ENCODE assay signal across 31 cellular contexts in the genomic region with DNA sequence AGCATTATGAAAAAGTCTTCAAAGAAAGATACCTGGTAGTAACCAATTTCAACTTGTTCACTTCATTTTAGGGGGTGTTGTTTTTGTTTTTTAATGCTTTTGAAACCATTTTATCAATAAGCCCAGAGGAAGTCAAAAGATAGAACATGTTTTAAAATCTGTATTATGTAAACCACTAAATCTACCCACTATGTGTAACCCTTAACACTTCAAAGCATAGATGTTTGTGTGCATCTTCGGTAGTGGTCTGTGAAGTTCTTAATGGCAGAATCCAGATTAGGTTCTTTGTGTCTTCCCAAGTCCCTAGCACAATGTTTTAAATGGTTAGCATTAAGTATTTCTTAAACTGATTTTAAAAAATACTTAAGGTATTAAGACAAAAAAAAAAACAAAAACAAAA. TPM values are rescaled to one million over a fixed set of nuclear protein-coding genes. Genes with fewer than 3 reads are reported as not detected.
DNase-seq lines count a peak whose midpoint lies in the region; ATAC-seq and TF ChIP-seq lines count a peak whose summit lies in the region.
"Had no signal": no experiment of that assay in that cellular context is flagged by ENCODE, and none has a peak within 500 bp of the region (broad histone marks: within the 10 kb centered on the region; RNA-seq: fewer than 3 reads in every experiment).

No MANE protein-coding gene starts in this region.

- TF ChIP-seq CTCF in CD8-positive, alpha-beta T cell (IDR thresholded peaks at IDR 0.05): no peak

- no peaks in the 10 kb centered on the region for H3K27me3 ChIP-seq in CD8-positive, alpha-beta T cell (ENCODE audit: insufficient read depth, low read length)
- H3K27me3 ChIP-seq: gastrocnemius medialis, hepatocyte, MG63, neural progenitor cell had no signal

- H3K4me1 Mint-ChIP-seq in activated CD8-positive, alpha-beta memory T cell treated with anti-CD3 and anti-CD28 coated beads, Interleukin-2, amount 10 ng/mL, durations not matched to agents 7 days and 5 days: peaks cover 66% of the 10 kb centered on the region
- H3K4me1 Mint-ChIP-seq in CD8-positive, alpha-beta T cell (ENCODE audit: low read depth): peaks cover 74% of the 10 kb centered on the region
- peaks cover 52% of the 10 kb centered on the region for H3K4me1 Mint-ChIP-seq in T-helper 2 cell treated with Interferon-gamma antibody and Interleukin-4, amounts not matched to agents 5 μg/mL and 100 μg/mL, for 36 hours (ENCODE audit: low read depth)
- H3K4me1 Mint-ChIP-seq in immature natural killer cell: peaks cover 72 to 91% of the 10 kb centered on the region in 2 donors

- intact Hi-C loops in CD8-positive, alpha-beta T cell (cut with DNase I, micrococcal nuclease): loop anchor here in 1 of 2 experiments (5.0 kb wide), 1 partner anchor 632 kb away; a partner anchor contains a TSS

- H3K36me3 ChIP-seq in CD8-positive, alpha-beta T cell (ENCODE audit: insufficient read depth, low read length): no peaks in the 10 kb centered on the region
- H3K36me3 ChIP-seq: gastrocnemius medialis, neural progenitor cell had no signal

- no peak for DNase-seq in activated CD8-positive, alpha-beta memory T cell treated with anti-CD3 and anti-CD28 coated beads, Interleukin-2, amount 10 ng/mL, durations not matched to agents 7 days and 5 days
- DNase-seq in activated CD8-positive, alpha-beta memory T cell treated with anti-CD3 and anti-CD28 coated beads, Interleukin-2, amount 50 U/mL, for 4 hours: no peak
- no peak for DNase-seq in CD8-positive, alpha-beta T cell
- no peak for DNase-seq in T-helper 2 cell treated with Interferon-gamma antibody and Interleukin-4, amounts not matched to agents 5 μg/mL and 100 μg/mL, for 36 hours (ENCODE audit: low spot score)
- no peak for DNase-seq in immature natural killer cell
- no peak for DNase-seq in HUDEP-2 (lab: John Stamatoyannopoulos, UW; ENCODE audit: unreplicated experiment in 76 of 76)
- DNase-seq in DMS 273 (lab: John Stamatoyannopoulos, UW; ENCODE audit: unreplicated experiment): no peak
- DNase-seq in amygdala (lab: John Stamatoyannopoulos, UW): no peak
- DNase-seq: activated CD4-positive, alpha-beta T cell treated with anti-CD3 and anti-CD28 coated beads for 48 hours; activated gamma-delta T cell treated with Interleukin-2 at 50 U/mL for 16 hours; Calu3; central memory CD4-positive, alpha-beta T cell; EL; gastrocnemius medialis; KBM-7; left colon; mammary epithelial cell; MG63; NCI-H1417; NCI-H82; right cardiac atrium; RPMI8226; substantia nigra had no signal

- H3K27me3 Mint-ChIP-seq in activated CD8-positive, alpha-beta memory T cell treated with anti-CD3 and anti-CD28 coated beads, Interleukin-2, amount 10 ng/mL, durations not matched to agents 7 days and 5 days: no peaks in the 10 kb centered on the region
- no peaks in the 10 kb centered on the region for H3K27me3 Mint-ChIP-seq in CD8-positive, alpha-beta T cell (ENCODE audit: low read depth)
- no peaks in the 10 kb centered on the region for H3K27me3 Mint-ChIP-seq in T-helper 2 cell treated with Interferon-gamma antibody and Interleukin-4, amounts not matched to agents 5 μg/mL and 100 μg/mL, for 36 hours (ENCODE audit: low read depth)
- H3K27me3 Mint-ChIP-seq in immature natural killer cell (ENCODE audit: low read depth in 3 of 3): no peaks in the 10 kb centered on the region
- H3K27me3 Mint-ChIP-seq: dendritic cell treated with granulocyte-macrophage colony-stimulating factor and Interleukin-4, amounts not matched to agents 40 ng/mL and 50 ng/mL, for 4 days; type B pancreatic cell had no signal

- H3K9me3 ChIP-seq in CD8-positive, alpha-beta T cell (ENCODE audit: low read length): no peaks in the 10 kb centered on the region

- POLR2A ChIA-PET in CD8-positive, alpha-beta T cell (lab: Charles Lee): no interaction called here

- CTCF ChIA-PET in activated CD8-positive, alpha-beta memory T cell treated with anti-CD3 and anti-CD28 coated beads, Interleukin-2, amount 10 ng/mL, durations not matched to agents 7 days and 5 days (lab: Charles Lee): no interaction called here
- CTCF ChIA-PET in CD8-positive, alpha-beta T cell (lab: Charles Lee): no interaction called here

- ATAC-seq in activated CD8-positive, alpha-beta memory T cell treated with anti-CD3 and anti-CD28 coated beads, Interleukin-2, amount 10 ng/mL, durations not matched to agents 7 days and 5 days: peak; percentile 31
- no peak for ATAC-seq in CD8-positive, alpha-beta T cell
- ATAC-seq: A549, gastrocnemius medialis, HCT116, left colon, right cardiac atrium had no signal

- H3K27ac Mint-ChIP-seq in activated CD8-positive, alpha-beta memory T cell treated with anti-CD3 and anti-CD28 coated beads, Interleukin-2, amount 10 ng/mL, durations not matched to agents 7 days and 5 days: peak overlapping the region; percentile 71
- peak overlapping the region; percentile 2 for H3K27ac Mint-ChIP-seq in CD8-positive, alpha-beta T cell
- H3K27ac Mint-ChIP-seq in T-helper 2 cell treated with Interferon-gamma antibody and Interleukin-4, amounts not matched to agents 5 μg/mL and 100 μg/mL, for 36 hours: peak overlapping the region; percentile 69
- peak overlapping the region; percentile 0 to 71 (median 30) for H3K27ac Mint-ChIP-seq in immature natural killer cell
- H3K27ac Mint-ChIP-seq: dendritic cell treated with granulocyte-macrophage colony-stimulating factor and Interleukin-4, amounts not matched to agents 40 ng/mL and 50 ng/mL, for 4 days; neural progenitor cell; type B pancreatic cell had no signal

- peaks cover 44% of the 10 kb centered on the region for H3K4me1 ChIP-seq in CD8-positive, alpha-beta T cell (ENCODE audit: insufficient read depth, low read length)
- H3K4me1 ChIP-seq: parathyroid adenoma had no signal

- peaks cover 60% of the 10 kb centered on the region for H3K36me3 Mint-ChIP-seq in activated CD8-positive, alpha-beta memory T cell treated with anti-CD3 and anti-CD28 coated beads, Interleukin-2, amount 10 ng/mL, durations not matched to agents 7 days and 5 days
- peaks cover 28% of the 10 kb centered on the region for H3K36me3 Mint-ChIP-seq in CD8-positive, alpha-beta T cell
- H3K36me3 Mint-ChIP-seq in T-helper 2 cell treated with Interferon-gamma antibody and Interleukin-4, amounts not matched to agents 5 μg/mL and 100 μg/mL, for 36 hours (ENCODE audit: low read depth): peaks cover 53% of the 10 kb centered on the region
- peaks cover 4 to 11% (median 8%) of the 10 kb centered on the region in 3 donors for H3K36me3 Mint-ChIP-seq in immature natural killer cell

- no peak overlapping the region for H3K27ac ChIP-seq in CD8-positive, alpha-beta T cell (ENCODE audit: low read depth, low read length)
- H3K27ac ChIP-seq: hepatocyte, neural progenitor cell, parathyroid adenoma had no signal

- H3K4me3 ChIP-seq in CD8-positive, alpha-beta T cell (ENCODE audit: low read depth, low read length): no peak overlapping the region
- H3K4me3 ChIP-seq: A549, hepatocyte, MG63, neural progenitor cell had no signal

- peak overlapping the region; percentile 6 for H3K4me3 Mint-ChIP-seq in activated CD8-positive, alpha-beta memory T cell treated with anti-CD3 and anti-CD28 coated beads, Interleukin-2, amount 10 ng/mL, durations not matched to agents 7 days and 5 days
- H3K4me3 Mint-ChIP-seq in CD8-positive, alpha-beta T cell: peak overlapping the region; percentile 1
- H3K4me3 Mint-ChIP-seq in T-helper 2 cell treated with Interferon-gamma antibody and Interleukin-4, amounts not matched to agents 5 μg/mL and 100 μg/mL, for 36 hours: peak overlapping the region; percentile 25
- H3K4me3 Mint-ChIP-seq in immature natural killer cell: peak overlapping the region in 2 of 5 donors; percentile 2 to 9
- H3K4me3 Mint-ChIP-seq: dendritic cell treated with granulocyte-macrophage colony-stimulating factor and Interleukin-4, amounts not matched to agents 40 ng/mL and 50 ng/mL, for 4 days; neural progenitor cell; type B pancreatic cell had no signal

- H3K9me3 Mint-ChIP-seq in activated CD8-positive, alpha-beta memory T cell treated with anti-CD3 and anti-CD28 coated beads, Interleukin-2, amount 10 ng/mL, durations not matched to agents 7 days and 5 days (ENCODE audit: low read depth): no peaks in the 10 kb centered on the region
- peaks cover 8% of the 10 kb centered on the region for H3K9me3 Mint-ChIP-seq in CD8-positive, alpha-beta T cell
- peaks cover 10% of the 10 kb centered on the region for H3K9me3 Mint-ChIP-seq in T-helper 2 cell treated with Interferon-gamma antibody and Interleukin-4, amounts not matched to agents 5 μg/mL and 100 μg/mL, for 36 hours
- H3K9me3 Mint-ChIP-seq in immature natural killer cell: peaks cover 0 to 9% (median 6%) of the 10 kb centered on the region in 6 donors
- H3K9me3 Mint-ChIP-seq: dendritic cell treated with granulocyte-macrophage colony-stimulating factor and Interleukin-4, amounts not matched to agents 40 ng/mL and 50 ng/mL, for 4 days; type B pancreatic cell had no signal

RNA-seq across cellular contexts. Expression of a gene that starts 6.3 kb away (rescaled TPM):
- 10 to 100 TPM; 36.4 to 44.1 TPM for total RNA-seq in activated CD8-positive, alpha-beta memory T cell treated with anti-CD3 and anti-CD28 coated beads, Interleukin-2, amount 10 ng/mL, durations not matched to agents 7 days and 5 days
- 10 to 100 TPM; 38.5 to 40.6 TPM for total RNA-seq in CD8-positive, alpha-beta T cell
- 10 to 100 TPM; 11.4 to 26.5 (median 24.2) TPM for polyA plus RNA-seq in immature natural killer cell
- total RNA-seq: SK-MEL-5 had no signal

RNA-seq across cellular contexts. Expression of a gene that starts 15.4 kb away (rescaled TPM):
- total RNA-seq in activated CD8-positive, alpha-beta memory T cell treated with anti-CD3 and anti-CD28 coated beads, Interleukin-2, amount 10 ng/mL, durations not matched to agents 7 days and 5 days: 10 to 100 TPM; 11.8 to 12.1 TPM
- 1 to 10 TPM; 5.8 to 6.3 TPM for total RNA-seq in CD8-positive, alpha-beta T cell
- 1 to 10 TPM; 4.3 to 9.7 (median 4.6) TPM for polyA plus RNA-seq in immature natural killer cell
- total RNA-seq: SK-MEL-5 had no signal

RNA-seq across cellular contexts. Expression of a gene that starts 48.2 kb away (rescaled TPM):
- 10 to 100 TPM; 18.0 to 18.1 TPM for total RNA-seq in activated CD8-positive, alpha-beta memory T cell treated with anti-CD3 and anti-CD28 coated beads, Interleukin-2, amount 10 ng/mL, durations not matched to agents 7 days and 5 days
- total RNA-seq in CD8-positive, alpha-beta T cell: 10 to 100 TPM; 13.4 to 15.1 TPM
- polyA plus RNA-seq in immature natural killer cell: 10 to 100 TPM; 14.5 to 16.7 (median 16.7) TPM
- total RNA-seq: SK-MEL-5 had no signal

Comparison
In these comparisons a context has a peak if more than half of its experiments do, and no peak if none do; other contexts are left out.
1. H3K27ac Mint-ChIP-seq: peak in every context shown above with its lines; median percentile 71 in activated CD8-positive, alpha-beta memory T cell treated with anti-CD3 and anti-CD28 coated beads, Interleukin-2, amount 10 ng/mL, durations not matched to agents 7 days and 5 days; 69 in T-helper 2 cell treated with Interferon-gamma antibody and Interleukin-4, amounts not matched to agents 5 μg/mL and 100 μg/mL, for 36 hours; 30 in immature natural killer cell; 2 in CD8-positive, alpha-beta T cell.